Comparison of ENCODE assay signal across 23 cellular contexts in genomic region chr9:35229779-35230143, GRCh38.
DNase-seq lines count a peak whose midpoint lies in the region; FAIRE-seq and TF ChIP-seq lines count a peak whose summit lies in the region.
"Had no signal": no experiment of that assay in that cellular context is flagged by ENCODE, and none has a peak within 500 bp of the region (broad histone marks: within the 10 kb centered on the region; RNA-seq: fewer than 3 reads in every experiment).

No MANE protein-coding gene starts in this region.

- no peak overlapping the region for H3K4me3 ChIP-seq in bronchial epithelial cell (ENCODE audit: low read depth, low read length)
- no peak overlapping the region for H3K4me3 ChIP-seq in fibroblast of mammary gland (ENCODE audit: control insufficient read depth, low read depth, low read length)
- no peak overlapping the region for H3K4me3 ChIP-seq in prostate gland
- no peak overlapping the region for H3K4me3 ChIP-seq in sigmoid colon
- no peak overlapping the region for H3K4me3 ChIP-seq in breast epithelium
- H3K4me3 ChIP-seq: K562, SJSA1 had no signal

- 78% methylated on average over 1 of the region's 1 CpG for WGBS in prostate gland
- WGBS in sigmoid colon, 2 donors = 90 to 93% methylated on average over 1 of the region's 1 CpG

- no peak for TF ChIP-seq EP300 in sigmoid colon (IDR thresholded peaks at IDR 0.05)

- H3K27ac ChIP-seq in prostate gland (peak overlapping the region; percentile 61 to 76), sigmoid colon (no peak overlapping the region), breast epithelium (no peak overlapping the region)
- H3K27ac ChIP-seq: SJSA1 had no signal

- H3K27me3 ChIP-seq in bronchial epithelial cell (ENCODE audit: control insufficient read depth, insufficient read depth, low read length) (no peaks in the 10 kb centered on the region), prostate gland (replicated peaks; ENCODE audit: insufficient read depth) (no peaks in the 10 kb centered on the region), sigmoid colon (no peaks in the 10 kb centered on the region), breast epithelium (no peaks in the 10 kb centered on the region)
- H3K27me3 ChIP-seq: SJSA1 had no signal

- TF ChIP-seq POLR2A in prostate gland (IDR thresholded peaks at IDR 0.05) = no peak
- TF ChIP-seq POLR2A in sigmoid colon (IDR thresholded peaks at IDR 0.05) = no peak
- TF ChIP-seq POLR2A in breast epithelium (IDR thresholded peaks at IDR 0.05) = no peak

- no peaks in the 10 kb centered on the region for H3K4me1 ChIP-seq in prostate gland (replicated peaks)
- peaks cover 0 to 9% (median 0%) of the 10 kb centered on the region in 4 donors for H3K4me1 ChIP-seq in sigmoid colon
- no peaks in the 10 kb centered on the region for H3K4me1 ChIP-seq in breast epithelium
- H3K4me1 ChIP-seq: SJSA1 had no signal

- DNase-seq in bronchial epithelial cell (ENCODE audit: low read depth) = peak; percentile 62
- peak; percentile 8 for DNase-seq in fibroblast of mammary gland (ENCODE audit: low read depth)
- DNase-seq in prostate gland (ENCODE audit: low spot score) = no peak
- DNase-seq in NCI-H187 treated with DMSO at 0.1 percent for 48 hours (lab: John Stamatoyannopoulos, UW) = no peak
- no peak for DNase-seq in sigmoid colon
- DNase-seq in GDM1 (lab: John Stamatoyannopoulos, UW) = no peak
- no peak for DNase-seq in breast epithelium (ENCODE audit: low spot score in 2 of 2)
- DNase-seq: C1 segment of cervical spinal cord; CD8-positive, alpha-beta memory T cell; DMS 273 treated with DMSO at 0.1 percent for 48 hours; DMS79; EL; GF-D8; Kasumi-1; NCI-H1436; NCI-H187; NCI-H446; NCI-H526; Right ventricle myocardium superior; RPMI8226 had no signal

- intact Hi-C loops in prostate gland (cut with DNase I) = no loop called here
- intact Hi-C loops in sigmoid colon (cut with DNase I) = no loop called here
- intact Hi-C loops in breast epithelium (cut with DNase I; ENCODE audit: low total_unique reads) = no loop called here

- TF ChIP-seq CTCF in bronchial epithelial cell (IDR thresholded peaks at IDR 0.05; ENCODE audit: insufficient read depth, low read length, severe bottlenecking) (no peak), fibroblast of mammary gland (conservative IDR thresholded peaks at IDR 0.05; ENCODE audit: control insufficient read depth, insufficient read depth, low read depth, low read length) (no peak), prostate gland (IDR thresholded peaks at IDR 0.05) (no peak), sigmoid colon (IDR thresholded peaks at IDR 0.05) (no peak), breast epithelium (IDR thresholded peaks at IDR 0.05) (no peak)

- H3K36me3 ChIP-seq in bronchial epithelial cell (ENCODE audit: control insufficient read depth, insufficient read depth, low read length) (no peaks in the 10 kb centered on the region), prostate gland (no peaks in the 10 kb centered on the region), sigmoid colon (no peaks in the 10 kb centered on the region), breast epithelium (no peaks in the 10 kb centered on the region)
- H3K36me3 ChIP-seq: SJSA1 had no signal

- no peak for FAIRE-seq in bronchial epithelial cell (lab: Jason Lieb, UNC)
- FAIRE-seq: GM12891, K562 had no signal

- H3K9me3 ChIP-seq in prostate gland (no peaks in the 10 kb centered on the region), sigmoid colon (no peaks in the 10 kb centered on the region), breast epithelium (no peaks in the 10 kb centered on the region)
- H3K9me3 ChIP-seq: SJSA1 had no signal

Comparison
In these comparisons a context has a peak if more than half of its experiments do, and no peak if none do; other contexts are left out.
1. DNase-seq: peak in bronchial epithelial cell (single experiment) and fibroblast of mammary gland (single experiment); none in prostate gland (single experiment), NCI-H187 treated with DMSO at 0.1 percent for 48 hours (single experiment), sigmoid colon (single experiment), GDM1 (single experiment) and breast epithelium (0 of 2).
2. H3K27ac ChIP-seq: peak in prostate gland (2 of 2); none in sigmoid colon (0 of 4) and breast epithelium (0 of 2).